Comparison of ENCODE assay signal across 23 cellular contexts in genomic region chr1:163337631-163338030, GRCh38. TPM values are rescaled to one million over a fixed set of nuclear protein-coding genes. Genes with fewer than 3 reads are reported as not detected.
DNase-seq lines count a peak whose midpoint lies in the region; ATAC-seq, FAIRE-seq and TF ChIP-seq lines count a peak whose summit lies in the region.
"Had no signal": no experiment of that assay in that cellular context is flagged by ENCODE, and none has a peak within 500 bp of the region (broad histone marks: within the 10 kb centered on the region; RNA-seq: fewer than 3 reads in every experiment).

No MANE protein-coding gene starts in this region.

- H3K36me3 ChIP-seq in ACC112 (ENCODE audit: insufficient read depth, low read length), result peaks cover 39% of the 10 kb centered on the region
- H3K36me3 ChIP-seq in bronchial epithelial cell (ENCODE audit: control insufficient read depth, insufficient read depth, low read length), result no peaks in the 10 kb centered on the region
- H3K36me3 ChIP-seq in HepG2 (replicated peaks in 1 of 2; ENCODE audit: control insufficient read depth in 1 of 2, insufficient read depth in 2 of 2, low read length in 2 of 2), result peaks cover 0 to 31% of the 10 kb centered on the region in 2 experiments; a peak in 4 of 5 replicates

- no peak for TF ChIP-seq RAD21 in HepG2 (CRISPR knock-in tag; IDR thresholded peaks at IDR 0.05)

- no peak overlapping the region for H3K9ac ChIP-seq in HepG2 (ENCODE audit: insufficient read depth, low read depth, low read length)
- H3K9ac ChIP-seq: BLaER1 treated with 17β-estradiol and CSF1 and Interleukin-3, amounts not matched to agents 10 nM and 100 nM; SK-N-SH had no signal

- H3K27ac ChIP-seq in ACC112 (ENCODE audit: low read depth, low read length) (peak overlapping the region; percentile 38), HepG2 (ENCODE audit: extremely low read length, insufficient read depth, low read length) (no peak overlapping the region)
- H3K27ac ChIP-seq: 22Rv1; BLaER1 treated with 17β-estradiol and CSF1 and Interleukin-3, amounts not matched to agents 10 nM and 100 nM had no signal

- H3K4me3 ChIP-seq in ACC112 (ENCODE audit: low read depth, low read length), result no peak overlapping the region
- H3K4me3 ChIP-seq in bronchial epithelial cell (ENCODE audit: low read depth, low read length), result no peak overlapping the region
- H3K4me3 ChIP-seq in foreskin fibroblast (ENCODE audit: low read depth in 1 of 2, low read length in 2 of 2), result no peak overlapping the region
- no peak overlapping the region for H3K4me3 ChIP-seq in HepG2 (replicated peaks in 1 of 3; ENCODE audit: insufficient read depth in 1 of 3, low read depth in 2 of 3, low read length in 3 of 3)
- H3K4me3 ChIP-seq: BLaER1 treated with 17β-estradiol and CSF1 and Interleukin-3, amounts not matched to agents 10 nM and 100 nM; MG63 had no signal

- DNase-seq in HCEC 1CT, result peak; percentile 84
- DNase-seq in bronchial epithelial cell (ENCODE audit: low read depth), result peak; percentile 20
- peak; percentile 30 to 33 for DNase-seq in foreskin fibroblast
- DNase-seq in left ventricle myocardium superior, result no peak
- no peak for DNase-seq in NCI-H526 treated with DMSO at 0.1 percent for 48 hours (lab: John Stamatoyannopoulos, UW)
- DNase-seq in NCI-H1092 treated with DMSO at 0.1 percent for 48 hours (lab: John Stamatoyannopoulos, UW), result no peak
- no peak for DNase-seq in HepG2 (ENCODE audit: low spot score)
- DNase-seq: CD8-positive, alpha-beta memory T cell; DND-41; Karpas-422; MG63; NCI-H1105; NCI-H1694 treated with DMSO at 0.1 percent for 48 hours; NCI-H2107; NCI-H345; NCI-H526; SHP77; SK-N-SH had no signal

- no peak for TF ChIP-seq EP300 in HepG2 (IDR thresholded peaks at IDR 0.05; ENCODE audit: low read depth in 2 of 2, low read length in 2 of 2)
- no peak for TF ChIP-seq EP300 in HepG2 (CRISPR knock-in tag; IDR thresholded peaks at IDR 0.05; ENCODE audit: borderline replicate concordance)

- CTCF ChIA-PET in HepG2 (lab: Yijun Ruan, JAX; ENCODE audit: low intra/inter-chr PET ratio, low total read pairs), result no interaction called here

- H2AFZ ChIP-seq in ACC112 (ENCODE audit: low read length, unreplicated experiment) (no peak overlapping the region), HepG2 (ENCODE audit: low read length) (no peak overlapping the region)

- H4K20me1 ChIP-seq in HepG2 (ENCODE audit: insufficient read depth, low read length), result no peaks in the 10 kb centered on the region
- H4K20me1 ChIP-seq: BLaER1 treated with 17β-estradiol and CSF1 and Interleukin-3, amounts not matched to agents 10 nM and 100 nM had no signal

- H3K79me2 ChIP-seq in ACC112 (ENCODE audit: control insufficient read depth, insufficient read depth, low read length, unreplicated experiment) (peaks cover 3% of the 10 kb centered on the region), HepG2 (ENCODE audit: insufficient read depth, low read length) (no peaks in the 10 kb centered on the region)

- H3K27me3 ChIP-seq in ACC112 (ENCODE audit: insufficient read depth, low read length) (no peaks in the 10 kb centered on the region), bronchial epithelial cell (ENCODE audit: control insufficient read depth, insufficient read depth, low read length) (no peaks in the 10 kb centered on the region), HepG2 (ENCODE audit: control insufficient read depth in 1 of 2, insufficient read depth in 2 of 2, low read length in 2 of 2) (no peaks in the 10 kb centered on the region)
- H3K27me3 ChIP-seq: BLaER1 treated with 17β-estradiol and CSF1 and Interleukin-3, amounts not matched to agents 10 nM and 100 nM; MG63 had no signal

- ATAC-seq in left ventricle myocardium superior (no peak), HepG2 (no peak)

- WGBS in HepG2 (ENCODE audit: low lambda C conversion rate), result 96% methylated on average over 1 of the region's 1 CpG

- TF ChIP-seq CTCF in bronchial epithelial cell (IDR thresholded peaks at IDR 0.05; ENCODE audit: insufficient read depth, low read length, severe bottlenecking) (no peak), foreskin fibroblast (IDR thresholded peaks at IDR 0.05; ENCODE audit: low read depth, low read length) (no peak), HepG2 (CRISPR knock-in tag; IDR thresholded peaks at IDR 0.05) (no peak)

- H3K9me3 ChIP-seq in HepG2 (ENCODE audit: low read length), result no peaks in the 10 kb centered on the region
- H3K9me3 ChIP-seq: BLaER1 treated with 17β-estradiol and CSF1 and Interleukin-3, amounts not matched to agents 10 nM and 100 nM had no signal

- intact Hi-C loops in left ventricle myocardium superior (cut with micrococcal nuclease), result no loop called here
- intact Hi-C loops in HepG2 (cut with micrococcal nuclease; ENCODE audit: unreplicated experiment), result no loop called here

- no peak for TF ChIP-seq POLR2A in HepG2 (IDR thresholded peaks at IDR 0.05; ENCODE audit: insufficient read depth in 1 of 2, low read depth in 2 of 2, low read length in 2 of 2)

- POLR2A ChIA-PET in HepG2 (lab: Yijun Ruan, JAX), result no interaction called here

- no peak for FAIRE-seq in bronchial epithelial cell (lab: Jason Lieb, UNC)
- FAIRE-seq in HepG2 (lab: Jason Lieb, UNC), result no peak
- FAIRE-seq: GM12892, H1 had no signal

- in situ Hi-C loops in HepG2 (cut with HindIII; ENCODE audit: extremely low pct_ligation_motif_present, low pct_unique_long_range_greater_than_20kb), result no loop called here

- no TSS peak for BruUV-seq in HepG2 (replicated peaks; lab: Mats Ljungman, UMichigan)

- no peak overlapping the region for H3K4me2 ChIP-seq in HepG2 (ENCODE audit: low read depth, low read length)
- H3K4me2 ChIP-seq: BLaER1 treated with 17β-estradiol and CSF1 and Interleukin-3, amounts not matched to agents 10 nM and 100 nM; SK-N-SH had no signal

- peaks cover 5% of the 10 kb centered on the region for H3K4me1 ChIP-seq in ACC112 (ENCODE audit: control insufficient read depth, insufficient read depth, low read length, unreplicated experiment)
- H3K4me1 ChIP-seq in HepG2 (ENCODE audit: insufficient read depth, low read length), result no peaks in the 10 kb centered on the region
- H3K4me1 ChIP-seq: BLaER1 treated with 17β-estradiol and CSF1 and Interleukin-3, amounts not matched to agents 10 nM and 100 nM had no signal

TF ChIP-seq in HepG2, 621 proteins besides CTCF, POLR2A, EP300 and RAD21 (continues in another document):
- no peak for TF ChIP-seq ARNTL (CRISPR knock-in tag; IDR thresholded peaks at IDR 0.05)
- no peak for TF ChIP-seq SOX13 (IDR thresholded peaks at IDR 0.05)
- TF ChIP-seq SOX13 (CRISPR knock-in tag; conservative IDR thresholded peaks at IDR 0.05 in 1 of 2, IDR thresholded peaks at IDR 0.05 in 1 of 2), result no peak
- TF ChIP-seq ATF4 (CRISPR knock-in tag; IDR thresholded peaks at IDR 0.05), result no peak
- no peak for TF ChIP-seq CREB1 (IDR thresholded peaks at IDR 0.05)
- no peak for TF ChIP-seq CREB1 (CRISPR knock-in tag; IDR thresholded peaks at IDR 0.05)
- no peak for TF ChIP-seq HOXA9 (CRISPR knock-in tag; IDR thresholded peaks at IDR 0.05; ENCODE audit: borderline replicate concordance)
- no peak for TF ChIP-seq EHMT2 (IDR thresholded peaks at IDR 0.05; ENCODE audit: borderline replicate concordance, low read depth, low read length)
- no peak for TF ChIP-seq TBP (CRISPR knock-in tag; IDR thresholded peaks at IDR 0.05)
- no peak for TF ChIP-seq ZNF550 (CRISPR knock-in tag; IDR thresholded peaks at IDR 0.05; ENCODE audit: borderline replicate concordance)
- no peak for TF ChIP-seq ZNF382 (CRISPR knock-in tag; IDR thresholded peaks at IDR 0.05; ENCODE audit: borderline replicate concordance)
- TF ChIP-seq SOX6 (IDR thresholded peaks at IDR 0.05), result no peak
- TF ChIP-seq SOX6 (CRISPR knock-in tag; IDR thresholded peaks at IDR 0.05), result no peak

RNA-seq across cellular contexts. Expression of gene NUF2, which starts 15.9 kb away (rescaled TPM):
- total RNA-seq in bronchial epithelial cell, result 0.79 and 1.0 TPM in 2 replicates
- 0.77 TPM for total RNA-seq in left ventricle myocardium superior
- 39.4 and 44.9 TPM in 2 replicates for total RNA-seq in HepG2 (2016; rRNA removed; fragmentation: Illumina TruSeq; extraction: Trizol)
- total RNA-seq in HepG2 (2016; cell fraction: cytosol; rRNA removed; fragmentation: Illumina TruSeq; extraction: Trizol; ENCODE audit: low read depth), result 3.3 and 3.9 TPM in 2 replicates
- total RNA-seq in HepG2 (2016; cell fraction: insoluble cytoplasmic fraction; rRNA removed; fragmentation: Illumina TruSeq; extraction: Trizol), result 40.5 and 48.2 TPM in 2 replicates
- total RNA-seq in HepG2 (2016; cell fraction: membrane; rRNA removed; fragmentation: Illumina TruSeq; extraction: Trizol), result 9.4 and 9.9 TPM in 2 replicates
- total RNA-seq in HepG2 (2016; cell fraction: nucleus; rRNA removed; fragmentation: Illumina TruSeq; extraction: Trizol), result 42.7 and 46.8 TPM in 2 replicates
- 13.6 and 26.0 TPM in 2 replicates for polyA plus RNA-seq in HepG2 (2011; rRNA removed)
- 7.1 and 7.6 TPM in 2 replicates for polyA plus RNA-seq in HepG2 (2011; cell fraction: cytosol; rRNA removed)
- polyA plus RNA-seq in HepG2 (2011; cell fraction: nucleus; rRNA removed), result 15.8 and 23.6 TPM in 2 replicates
- polyA plus RNA-seq in HepG2 (2012), result 7.8 and 20.7 TPM in 2 replicates
- 1.7 and 2.1 TPM in 2 replicates for polyA plus RNA-seq in HepG2 (2016; cell fraction: cytosol; fragmentation: Illumina TruSeq; extraction: Trizol; ENCODE audit: low read depth)
- polyA plus RNA-seq in HepG2 (2016; cell fraction: insoluble cytoplasmic fraction; fragmentation: Illumina TruSeq; extraction: Trizol; ENCODE audit: low read depth), result 44.6 and 50.9 TPM in 2 replicates
- polyA plus RNA-seq in HepG2 (2016; cell fraction: membrane; fragmentation: Illumina TruSeq; extraction: Trizol; ENCODE audit: low read depth), result 4.5 and 4.7 TPM in 2 replicates
- polyA plus RNA-seq in HepG2 (2016; cell fraction: nucleus; fragmentation: Illumina TruSeq; extraction: Trizol; ENCODE audit: insufficient read depth, low read depth), result 62.5 and 67.7 TPM in 2 replicates
- 3.0 and 12.4 TPM in 2 replicates for polyA minus RNA-seq in HepG2 (2011; rRNA and poly(A)+ RNA removed; ENCODE audit: low replicate concordance)
- polyA minus RNA-seq in HepG2 (2011; cell fraction: cytosol; rRNA and poly(A)+ RNA removed), result 4.1 and 6.1 TPM in 2 replicates
- polyA minus RNA-seq in HepG2 (2011; cell fraction: nucleus; rRNA and poly(A)+ RNA removed), result 26.4 and 37.1 TPM in 2 replicates

Comparison
In these comparisons a context has a peak if more than half of its experiments do, and no peak if none do; other contexts are left out.
1. DNase-seq: peak in HCEC 1CT (single experiment), bronchial epithelial cell (single experiment) and foreskin fibroblast (2 of 2); none in left ventricle myocardium superior (single experiment), NCI-H526 treated with DMSO at 0.1 percent for 48 hours (single experiment), NCI-H1092 treated with DMSO at 0.1 percent for 48 hours (single experiment) and HepG2 (single experiment).